21 cellular contexts compared by ENCODE assay signal in the genomic region with DNA sequence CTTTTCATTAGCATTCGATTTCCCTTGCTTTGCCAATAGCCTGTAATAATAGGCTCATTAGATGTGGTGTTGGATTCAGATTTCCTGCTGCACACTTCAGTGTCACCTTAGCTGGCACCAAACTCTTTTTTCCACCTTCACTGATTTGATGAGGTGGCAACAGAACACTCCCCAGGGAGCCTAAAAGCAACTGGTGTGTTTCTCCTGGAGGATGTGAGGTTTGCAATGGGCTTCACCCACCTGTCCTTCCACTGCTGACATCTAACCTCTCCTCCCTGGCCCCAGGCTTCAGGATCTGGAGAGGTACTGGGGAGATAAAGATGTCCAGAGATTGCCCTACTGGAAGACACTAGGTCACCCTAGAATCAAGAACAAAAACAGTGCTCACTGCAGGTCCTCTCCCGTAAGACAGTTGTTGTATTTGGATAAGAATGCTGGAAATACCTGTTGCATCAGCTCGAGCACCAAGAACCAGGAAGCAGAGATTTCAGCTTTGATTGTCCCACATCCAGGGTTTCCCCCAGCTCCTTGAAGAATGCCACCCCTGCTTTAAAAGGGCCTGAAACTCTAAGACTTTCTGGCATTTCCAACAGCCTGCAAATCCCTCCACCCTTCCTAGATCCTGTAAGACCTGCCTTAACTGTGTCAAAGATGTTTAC.
DNase-seq lines count a peak whose midpoint lies in the region; ATAC-seq lines count a peak whose summit lies in the region.
"Had no signal": no experiment of that assay in that cellular context is flagged by ENCODE, and none has a peak within 500 bp of the region (broad histone marks: within the 10 kb centered on the region; RNA-seq: fewer than 3 reads in every experiment).

No MANE protein-coding gene starts in this region.

- DNase-seq in NCI-H2107 treated with DMSO at 0.1 percent for 48 hours (lab: John Stamatoyannopoulos, UW; ENCODE audit: unreplicated experiment): peak; percentile 26
- DNase-seq in NCI-H2107 (lab: John Stamatoyannopoulos, UW): no peak
- DNase-seq in NCI-H1105 (lab: John Stamatoyannopoulos, UW): peak; percentile 59
- DNase-seq in activated effector memory CD4-positive, alpha-beta T cell treated with anti-CD3 and anti-CD28 coated beads, Interleukin-2, amount 50 U/mL, for 16 hours: no peak
- no peak for DNase-seq in activated CD4-positive, alpha-beta memory T cell treated with anti-CD3 and anti-CD28 coated beads for 36 hours
- DNase-seq: activated CD8-positive, alpha-beta T cell treated with anti-CD3 and anti-CD28 coated beads for 36 hours; activated naive CD4-positive, alpha-beta T cell treated with anti-CD3 and anti-CD28 coated beads, Interleukin-2, amount 50 U/mL, for 16 hours; activated T-cell treated with anti-CD3 and anti-CD28 coated beads, Interleukin-2, amount 50 U/mL, for 1 hour; Caco-2; islet precursor cell; lower lobe of right lung; stimulated activated CD4-positive, alpha-beta T cell treated with anti-CD3 and anti-CD28 coated beads, Interleukin-12 subunit alpha, Interleukin-12 subunit beta, amount 100 ng/mL, for 4 hours; stimulated activated CD4-positive, alpha-beta T cell treated with anti-CD3 and anti-CD28 coated beads, Interleukin-4, amount 100 ng/mL, for 4 hours; stimulated activated naive CD8-positive, alpha-beta T cell treated with anti-CD3 and anti-CD28 coated beads, Interleukin-15, Interleukin-2, amounts not matched to agents 100 U/mL and 50 U/mL, for 24 hours had no signal

- intact Hi-C loops in activated CD4-positive, alpha-beta memory T cell treated with anti-CD3 and anti-CD28 coated beads for 36 hours (cut with micrococcal nuclease): no loop called here

- H3K27me3 Mint-ChIP-seq in activated CD4-positive, alpha-beta memory T cell treated with anti-CD3 and anti-CD28 coated beads for 36 hours: no peaks in the 10 kb centered on the region
- H3K27me3 Mint-ChIP-seq: activated CD8-positive, alpha-beta T cell treated with anti-CD3 and anti-CD28 coated beads for 36 hours; B cell; type B pancreatic cell had no signal

- H3K36me3 ChIP-seq in skeletal muscle satellite cell (ENCODE audit: insufficient read depth, low read length): no peaks in the 10 kb centered on the region
- H3K36me3 ChIP-seq: ascending aorta, lower lobe of right lung, neutrophil had no signal

- no peak overlapping the region for H3K27ac Mint-ChIP-seq in activated CD4-positive, alpha-beta memory T cell treated with anti-CD3 and anti-CD28 coated beads for 36 hours
- H3K27ac Mint-ChIP-seq: activated CD8-positive, alpha-beta T cell treated with anti-CD3 and anti-CD28 coated beads for 36 hours; B cell; type B pancreatic cell had no signal

- H3K4me1 ChIP-seq in skeletal muscle satellite cell (ENCODE audit: control insufficient read depth, insufficient read depth, low read length): peaks cover 39% of the 10 kb centered on the region
- H3K4me1 ChIP-seq: ascending aorta, Caco-2, lower lobe of right lung had no signal

- H3K4me1 Mint-ChIP-seq in activated CD4-positive, alpha-beta memory T cell treated with anti-CD3 and anti-CD28 coated beads for 36 hours (ENCODE audit: low read depth): peaks cover 13% of the 10 kb centered on the region

- no peaks in the 10 kb centered on the region for H3K27me3 ChIP-seq in skeletal muscle satellite cell (ENCODE audit: control insufficient read depth, insufficient read depth, low read length)
- H3K27me3 ChIP-seq: ascending aorta, neutrophil had no signal

- ATAC-seq in esophagus mucosa (peak; percentile 61), GM18502 (IDR thresholded peaks at IDR 0.05; ENCODE audit: poor library complexity, unreplicated experiment) (no peak)
- ATAC-seq: activated CD8-positive, alpha-beta T cell treated with anti-CD3 and anti-CD28 coated beads for 36 hours; lower lobe of right lung; stimulated activated naive CD8-positive, alpha-beta T cell treated with anti-CD3 and anti-CD28 coated beads, Interleukin-15, Interleukin-2, amounts not matched to agents 100 U/mL and 50 U/mL, for 24 hours had no signal

- H3K9ac ChIP-seq in skeletal muscle satellite cell (ENCODE audit: low read depth, low read length): no peak overlapping the region

- no peaks in the 10 kb centered on the region for H3K9me3 Mint-ChIP-seq in activated CD4-positive, alpha-beta memory T cell treated with anti-CD3 and anti-CD28 coated beads for 36 hours
- H3K9me3 Mint-ChIP-seq: type B pancreatic cell had no signal

- CTCF ChIA-PET in activated CD4-positive, alpha-beta memory T cell treated with anti-CD3 and anti-CD28 coated beads for 36 hours (lab: Charles Lee): no interaction called here

- peak overlapping the region; percentile 24 for H3K4me2 ChIP-seq in skeletal muscle satellite cell (ENCODE audit: low read length)

- no peaks in the 10 kb centered on the region for H3K36me3 Mint-ChIP-seq in activated CD4-positive, alpha-beta memory T cell treated with anti-CD3 and anti-CD28 coated beads for 36 hours
- H3K36me3 Mint-ChIP-seq: type B pancreatic cell had no signal

- POLR2A ChIA-PET in activated CD4-positive, alpha-beta memory T cell treated with anti-CD3 and anti-CD28 coated beads for 36 hours (lab: Charles Lee): no interaction called here

- no peak overlapping the region for H3K4me3 ChIP-seq in skeletal muscle satellite cell (ENCODE audit: low read length)
- H3K4me3 ChIP-seq: ascending aorta, lower lobe of right lung had no signal

- no peak overlapping the region for H3K4me3 Mint-ChIP-seq in activated CD4-positive, alpha-beta memory T cell treated with anti-CD3 and anti-CD28 coated beads for 36 hours
- H3K4me3 Mint-ChIP-seq: activated CD8-positive, alpha-beta T cell treated with anti-CD3 and anti-CD28 coated beads for 36 hours; B cell; type B pancreatic cell had no signal

- no peaks in the 10 kb centered on the region for H3K9me3 ChIP-seq in skeletal muscle satellite cell (replicated peaks; ENCODE audit: low read length)
- H3K9me3 ChIP-seq: ascending aorta, Caco-2, lower lobe of right lung, neutrophil had no signal

Comparison
In these comparisons a context has a peak if more than half of its experiments do, and no peak if none do; other contexts are left out.
1. DNase-seq: peak in NCI-H2107 treated with DMSO at 0.1 percent for 48 hours (single experiment) and NCI-H1105 (single experiment); none in NCI-H2107 (single experiment), activated effector memory CD4-positive, alpha-beta T cell treated with anti-CD3 and anti-CD28 coated beads, Interleukin-2, amount 50 U/mL, for 16 hours (single experiment) and activated CD4-positive, alpha-beta memory T cell treated with anti-CD3 and anti-CD28 coated beads for 36 hours (single experiment).